In genomic region chr2:224711859-224712258, GRCh38 we compare ENCODE assay signal across 18 cellular contexts. TPM values are rescaled to one million over a fixed set of nuclear protein-coding genes. Genes with fewer than 3 reads are reported as not detected.
DNase-seq lines count a peak whose midpoint lies in the region; ATAC-seq, FAIRE-seq and TF ChIP-seq lines count a peak whose summit lies in the region.
"Had no signal": no experiment of that assay in that cellular context is flagged by ENCODE, and none has a peak within 500 bp of the region (broad histone marks: within the 10 kb centered on the region; RNA-seq: fewer than 3 reads in every experiment).

No MANE protein-coding gene starts in this region.

- H3K79me2 ChIP-seq in HepG2 (ENCODE audit: insufficient read depth, low read length) (no peaks in the 10 kb centered on the region), GM12878 (ENCODE audit: control insufficient read depth, insufficient read depth, low read length) (no peaks in the 10 kb centered on the region)

- no peak overlapping the region for H3K27ac ChIP-seq in HepG2 (ENCODE audit: extremely low read length, insufficient read depth, low read length)
- H3K27ac ChIP-seq in right lobe of liver: no peak overlapping the region
- no peak overlapping the region for H3K27ac ChIP-seq in GM12878 (ENCODE audit: control insufficient read depth, insufficient read depth)
- no peak overlapping the region for H3K27ac ChIP-seq in RWPE1
- H3K27ac ChIP-seq: HL-60 had no signal

- H2AFZ ChIP-seq in HepG2 (ENCODE audit: low read length) (no peak overlapping the region), GM12878 (ENCODE audit: control insufficient read depth, low read depth, low read length) (no peak overlapping the region)

- TF ChIP-seq EP300 in HepG2 (IDR thresholded peaks at IDR 0.05; ENCODE audit: low read depth in 2 of 2, low read length in 2 of 2): no peak
- no peak for TF ChIP-seq EP300 in HepG2 (CRISPR knock-in tag; IDR thresholded peaks at IDR 0.05; ENCODE audit: borderline replicate concordance)
- no peak for TF ChIP-seq EP300 in GM12878 (IDR thresholded peaks at IDR 0.05; ENCODE audit: borderline replicate concordance in 1 of 2, control insufficient read depth in 1 of 2, low read depth in 2 of 2, low read length in 2 of 2)

- POLR2A ChIA-PET in HepG2 (lab: Yijun Ruan, JAX) (no interaction called here), GM12878 (lab: Charles Lee) (no interaction called here), RWPE1 (lab: Yijun Ruan, JAX; ENCODE audit: low non-redundant PET) (no interaction called here)

- in situ Hi-C loops in HepG2 (cut with HindIII; ENCODE audit: extremely low pct_ligation_motif_present, low pct_unique_long_range_greater_than_20kb) (no loop called here), GM12878 (cut with MboI) (no loop called here)

- 0 out of 2 replicates have a peak, but pooled peaks cover 3% of the 10 kb centered on the region for H3K4me1 ChIP-seq in HepG2 (ENCODE audit: insufficient read depth, low read length)
- peaks cover 0 to 4% (median 0%) of the 10 kb centered on the region in 4 donors for H3K4me1 ChIP-seq in right lobe of liver
- H3K4me1 ChIP-seq in GM12878 (ENCODE audit: control insufficient read depth, insufficient read depth, low read length): no peaks in the 10 kb centered on the region
- H3K4me1 ChIP-seq: HAP-1 had no signal

- TF ChIP-seq CTCF in HepG2 (CRISPR knock-in tag; IDR thresholded peaks at IDR 0.05) (no peak), right lobe of liver (IDR thresholded peaks at IDR 0.05) (no peak), GM12878 (IDR thresholded peaks at IDR 0.05 in 2 of 3, conservative IDR thresholded peaks at IDR 0.05 in 1 of 3; ENCODE audit: control insufficient read depth in 2 of 3, extremely low read depth in 1 of 3, insufficient read depth in 1 of 3, low read depth in 3 of 3, low read length in 3 of 3) (no peak), RWPE1 (conservative IDR thresholded peaks at IDR 0.05; ENCODE audit: low read depth) (no peak), D721Med (IDR thresholded peaks at IDR 0.05; ENCODE audit: insufficient read depth, missing control alignments) (no peak)

- H3K4me2 ChIP-seq in HepG2 (ENCODE audit: low read depth, low read length): no peak overlapping the region
- no peak overlapping the region for H3K4me2 ChIP-seq in GM12878 (ENCODE audit: control insufficient read depth, insufficient read depth)

- no peaks in the 10 kb centered on the region for H4K20me1 ChIP-seq in HepG2 (ENCODE audit: insufficient read depth, low read length)
- H4K20me1 ChIP-seq in GM12878 (ENCODE audit: control insufficient read depth, insufficient read depth): no peaks in the 10 kb centered on the region

- intact Hi-C loops in HepG2 (cut with micrococcal nuclease; ENCODE audit: unreplicated experiment) (no loop called here), right lobe of liver (cut with DNase I) (no loop called here), GM12878 (cut with micrococcal nuclease; ENCODE audit: unreplicated experiment) (no loop called here)

- no peaks in the 10 kb centered on the region for H3K36me3 ChIP-seq in HepG2 (replicated peaks in 1 of 2; ENCODE audit: control insufficient read depth in 1 of 2, insufficient read depth in 2 of 2, low read length in 2 of 2)
- no peaks in the 10 kb centered on the region for H3K36me3 ChIP-seq in right lobe of liver
- no peaks in the 10 kb centered on the region for H3K36me3 ChIP-seq in GM12878 (ENCODE audit: control insufficient read depth in 2 of 2, insufficient read depth in 2 of 2, low read length in 1 of 2)
- H3K36me3 ChIP-seq: HAP-1 had no signal

- RAD21 ChIA-PET in GM12878 (lab: Charles Lee; ENCODE audit: unreplicated experiment): no interaction called here

- SMC1A ChIA-PET in GM12878 (lab: Charles Lee; ENCODE audit: uncharacterized antibody, unreplicated experiment): no interaction called here

- ATAC-seq in HepG2 (no peak), right lobe of liver (no peak), GM12878 (no peak), GM18870 (IDR thresholded peaks at IDR 0.05; ENCODE audit: unreplicated experiment) (no peak)

- FAIRE-seq in HepG2 (lab: Jason Lieb, UNC) (no peak), GM12878 (lab: Jason Lieb, UNC) (peak; percentile 47), D721Med (lab: Jason Lieb, UNC) (no peak)
- FAIRE-seq: RCC 7860 had no signal

- CTCF ChIA-PET in HepG2 (lab: Yijun Ruan, JAX; ENCODE audit: low intra/inter-chr PET ratio, low total read pairs) (no interaction called here), GM12878 (lab: Yijun Ruan, JAX) (interaction anchor here (0.6 kb wide), 1 partner anchor 45 kb away, joined by 3 read pairs; no protein-coding TSS in a partner anchor), RWPE1 (lab: Yijun Ruan, JAX) (no interaction called here)

- under 1% methylated on average over 3 of the region's 3 CpGs for WGBS in HepG2 (ENCODE audit: low lambda C conversion rate)
- WGBS in right lobe of liver (ENCODE audit: insufficient coverage, low coverage, low lambda C conversion rate, missing lambda C conversion rate): 15% methylated on average over 3 of the region's 3 CpGs
- 1% methylated on average over 3 of the region's 3 CpGs for WGBS in GM12878 (ENCODE audit: insufficient coverage, insufficient replicate concordance, low lambda C conversion rate, missing lambda C conversion rate)

- H3K9me3 ChIP-seq in HepG2 (ENCODE audit: low read length): no peaks in the 10 kb centered on the region
- no peaks in the 10 kb centered on the region for H3K9me3 ChIP-seq in right lobe of liver
- no peaks in the 10 kb centered on the region for H3K9me3 ChIP-seq in GM12878 (replicated peaks; ENCODE audit: control insufficient read depth, insufficient read depth, low read length)
- H3K9me3 ChIP-seq: HAP-1 had no signal

- DNase-seq in HepG2 (ENCODE audit: low spot score) (no peak), right lobe of liver (no peak), GM12878 (ENCODE audit: low read depth, low spot score) (no peak), middle frontal gyrus (ENCODE audit: extremely low spot score, low spot score) (peak; percentile 6), RWPE1 (ENCODE audit: low spot score) (no peak), D721Med (ENCODE audit: insufficient read length, low spot score) (no peak)
- no peak for DNase-seq in stimulated activated CD4-positive, alpha-beta T cell treated with anti-CD3 and anti-CD28 coated beads, Interleukin-4, amount 100 ng/mL, for 24 hours
- DNase-seq: 8988T, KBM-7, NCI-H1436 treated with DMSO at 0.1 percent for 48 hours, NCI-H2029 treated with DMSO at 0.1 percent for 48 hours, NCI-H510A, NCI-H82, SHP77 had no signal

- BruUV-seq in HepG2 (replicated peaks; lab: Mats Ljungman, UMichigan): no TSS peak
- BruUV-seq in GM12878 (replicated peaks; lab: Mats Ljungman, UMichigan): no TSS peak

- H3K27me3 ChIP-seq in HepG2 (ENCODE audit: control insufficient read depth in 1 of 2, insufficient read depth in 2 of 2, low read length in 2 of 2) (no peaks in the 10 kb centered on the region), right lobe of liver (no peaks in the 10 kb centered on the region), GM12878 (replicated peaks in 1 of 2; ENCODE audit: control insufficient read depth in 2 of 2, insufficient read depth in 2 of 2, low read length in 1 of 2) (no peaks in the 10 kb centered on the region)

- no peak overlapping the region for H3K9ac ChIP-seq in HepG2 (ENCODE audit: insufficient read depth, low read depth, low read length)
- no peak overlapping the region for H3K9ac ChIP-seq in GM12878 (ENCODE audit: control insufficient read depth, insufficient read depth, low read length)

- TF ChIP-seq POLR2A in HepG2 (IDR thresholded peaks at IDR 0.05; ENCODE audit: insufficient read depth in 1 of 2, low read depth in 2 of 2, low read length in 2 of 2) (no peak), right lobe of liver (IDR thresholded peaks at IDR 0.05) (no peak), GM12878 (IDR thresholded peaks at IDR 0.05; ENCODE audit: low read depth, low read length) (no peak)

- TF ChIP-seq RAD21 in HepG2 (CRISPR knock-in tag; IDR thresholded peaks at IDR 0.05) (no peak), GM12878 (IDR thresholded peaks at IDR 0.05; ENCODE audit: insufficient read depth, low read depth, low read length) (no peak)

- H3K4me3 ChIP-seq in HepG2 (replicated peaks in 1 of 3; ENCODE audit: insufficient read depth in 1 of 3, low read depth in 2 of 3, low read length in 3 of 3): no peak overlapping the region
- no peak overlapping the region for H3K4me3 ChIP-seq in right lobe of liver
- no peak overlapping the region for H3K4me3 ChIP-seq in GM12878
- H3K4me3 ChIP-seq: HAP-1 had no signal

RNA-seq across cellular contexts. Expression of gene CCDC195, which starts 4.3 kb away (rescaled TPM):
- not detected in 2 replicates for total RNA-seq in HepG2 (2016; rRNA removed; fragmentation: Illumina TruSeq; extraction: Trizol)
- total RNA-seq in HepG2 (2016; cell fraction: cytosol; rRNA removed; fragmentation: Illumina TruSeq; extraction: Trizol; ENCODE audit: low read depth): not detected in 2 replicates
- total RNA-seq in HepG2 (2016; cell fraction: insoluble cytoplasmic fraction; rRNA removed; fragmentation: Illumina TruSeq; extraction: Trizol): not detected in 2 replicates
- total RNA-seq in HepG2 (2016; cell fraction: membrane; rRNA removed; fragmentation: Illumina TruSeq; extraction: Trizol): not detected in 2 replicates
- total RNA-seq in HepG2 (2016; cell fraction: nucleus; rRNA removed; fragmentation: Illumina TruSeq; extraction: Trizol): not detected in 2 replicates
- polyA plus RNA-seq in HepG2 (2011; rRNA removed): not detected in 2 replicates
- not detected in 2 replicates for polyA plus RNA-seq in HepG2 (2011; cell fraction: cytosol; rRNA removed)
- not detected in 2 replicates for polyA plus RNA-seq in HepG2 (2011; cell fraction: nucleus; rRNA removed)
- polyA plus RNA-seq in HepG2 (2012): not detected in 2 replicates
- not detected in 2 replicates for polyA plus RNA-seq in HepG2 (2016; cell fraction: cytosol; fragmentation: Illumina TruSeq; extraction: Trizol; ENCODE audit: low read depth)
- polyA plus RNA-seq in HepG2 (2016; cell fraction: insoluble cytoplasmic fraction; fragmentation: Illumina TruSeq; extraction: Trizol; ENCODE audit: low read depth): not detected in 2 replicates
- polyA plus RNA-seq in HepG2 (2016; cell fraction: membrane; fragmentation: Illumina TruSeq; extraction: Trizol; ENCODE audit: low read depth): not detected in 2 replicates
- polyA plus RNA-seq in HepG2 (2016; cell fraction: nucleus; fragmentation: Illumina TruSeq; extraction: Trizol; ENCODE audit: insufficient read depth, low read depth): not detected in 2 replicates
- polyA minus RNA-seq in HepG2 (2011; rRNA and poly(A)+ RNA removed; ENCODE audit: low replicate concordance): not detected in 2 replicates
- polyA minus RNA-seq in HepG2 (2011; cell fraction: cytosol; rRNA and poly(A)+ RNA removed): not detected in 2 replicates
- not detected in 2 replicates for polyA minus RNA-seq in HepG2 (2011; cell fraction: nucleus; rRNA and poly(A)+ RNA removed)
- total RNA-seq in right lobe of liver: not detected
- not detected in 2 replicates for total RNA-seq in GM12878 (2013; cell fraction: nucleolus; rRNA removed)
- not detected in 2 replicates for total RNA-seq in GM12878 (2014; rRNA removed)
- total RNA-seq in GM12878 (2014; rRNA removed; fragmentation: Illumina TruSeq; extraction: Trizol): not detected in 2 replicates
- not detected in 2 replicates for total RNA-seq in GM12878 (2021)
- polyA plus RNA-seq in GM12878 (2011; ENCODE audit: low read depth): not detected
- polyA plus RNA-seq in GM12878 (2011; rRNA removed): 0.16 TPM in 1 of 2 replicates, not detected in the other
- not detected in 2 replicates for polyA plus RNA-seq in GM12878 (2011; cell fraction: cytosol; rRNA removed)
- polyA plus RNA-seq in GM12878 (2011; cell fraction: nucleus; rRNA removed): not detected in 2 replicates
- polyA plus RNA-seq in GM12878 (2012): not detected in 2 replicates
- polyA plus RNA-seq in GM12878 (2014; fragmentation: Illumina TruSeq; extraction: Trizol): not detected in 2 replicates
- not detected for polyA plus RNA-seq in GM12878 (2014; fragmentation: Nextera tagmentation; extraction: Ambion mirVana)
- polyA plus RNA-seq in GM12878 (2014; rRNA removed): not detected in 2 replicates
- polyA plus RNA-seq in GM12878 (2016; fragmentation: Nextera tagmentation; extraction: Ambion mirVana): not detected
- polyA minus RNA-seq in GM12878 (2011; rRNA and poly(A)+ RNA removed): not detected in 2 replicates
- not detected in 2 replicates for polyA minus RNA-seq in GM12878 (2011; cell fraction: cytosol; rRNA and poly(A)+ RNA removed)
- polyA minus RNA-seq in GM12878 (2011; cell fraction: nucleus; rRNA and poly(A)+ RNA removed): not detected in 2 replicates
